10 cellular contexts compared by ENCODE assay signal in the genomic region with DNA sequence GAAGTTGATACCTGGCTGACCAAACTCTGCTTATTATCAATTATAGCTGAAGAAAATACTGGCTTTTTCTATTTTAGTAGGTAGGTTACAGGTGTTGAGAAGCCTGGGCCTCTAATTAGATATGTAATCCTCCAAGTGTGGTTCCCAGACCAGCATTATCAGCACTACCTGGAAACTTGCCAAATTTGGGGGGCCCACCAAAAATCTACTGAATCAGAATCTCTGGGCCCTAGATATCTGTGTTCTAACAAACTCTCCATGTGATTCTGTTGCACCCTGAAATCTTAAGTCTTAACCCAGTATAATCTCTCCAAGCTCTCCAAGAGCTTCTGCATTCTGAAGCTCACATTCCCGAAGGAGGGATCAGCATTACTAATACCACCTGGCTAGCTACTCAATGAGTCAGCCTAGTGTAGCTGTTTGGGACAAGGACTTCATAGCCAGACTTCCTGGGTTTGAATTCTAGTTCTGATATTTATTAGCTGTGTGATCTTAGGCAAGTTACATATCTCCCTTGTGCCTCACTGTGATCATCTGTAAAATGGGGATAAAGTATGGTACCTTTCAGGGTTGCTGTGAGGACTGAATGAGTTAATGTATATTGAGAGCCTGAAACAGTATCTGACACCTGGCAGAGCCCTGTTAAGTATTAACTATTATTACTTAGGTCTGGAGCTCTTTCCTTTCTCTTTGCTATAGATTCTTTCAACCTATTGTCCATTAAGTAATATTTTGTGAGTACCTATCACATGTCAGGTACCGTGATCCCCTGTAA. TPM values are rescaled to one million over a fixed set of nuclear protein-coding genes. Genes with fewer than 3 reads are reported as not detected.
A peak's percentile ranks its signal among the peaks of the same experiment; 100 is the strongest.
DNase-seq lines count a peak whose midpoint lies in the region; ATAC-seq and TF ChIP-seq lines count a peak whose summit lies in the region.
"Had no signal": no experiment of that assay in that cellular context is flagged by ENCODE, and none has a peak within 500 bp of the region (broad histone marks: within the 10 kb centered on the region; RNA-seq: fewer than 3 reads in every experiment).

No MANE protein-coding gene starts in this region.

- H3K9me3 ChIP-seq in MM.1S (replicated peaks; ENCODE audit: insufficient read depth, low read length) (no peaks in the 10 kb centered on the region), fibroblast of lung (ENCODE audit: control insufficient read depth, insufficient read depth, low read depth, low read length) (no peaks in the 10 kb centered on the region)
- H3K9me3 ChIP-seq: testis had no signal

- no peaks in the 10 kb centered on the region for H3K79me2 ChIP-seq in MM.1S (ENCODE audit: low read length)
- no peaks in the 10 kb centered on the region for H3K79me2 ChIP-seq in fibroblast of lung (ENCODE audit: control insufficient read depth, insufficient read depth, low read length)

- ATAC-seq in GM19463 (IDR thresholded peaks at IDR 0.05; ENCODE audit: unreplicated experiment) (peak; percentile 26), HG03571 (IDR thresholded peaks at IDR 0.05; ENCODE audit: unreplicated experiment) (no peak), left lobe of liver (no peak)

- DNase-seq in AG08395 (ENCODE audit: low spot score) (peak; percentile 64), MM.1S (peak; percentile 14), fibroblast of lung (ENCODE audit: low read depth in 2 of 2) (peak; percentile 26 to 88), midbrain (lab: John Stamatoyannopoulos, UW) (no peak), left lobe of liver (ENCODE audit: low spot score) (no peak), head of caudate nucleus (no peak)
- DNase-seq: DND-41, testis had no signal

- H3K4me2 ChIP-seq in MM.1S (ENCODE audit: low read depth, low read length) (peak overlapping the region; percentile 26; the same call in 1 of the 2 replicates), fibroblast of lung (ENCODE audit: extremely low read depth, insufficient read depth, low read length) (no peak overlapping the region)

- H3K9ac ChIP-seq in MM.1S (ENCODE audit: low read length): peak overlapping the region; percentile 37
- no peak overlapping the region for H3K9ac ChIP-seq in fibroblast of lung (ENCODE audit: insufficient read depth, low read length)

- H3K9me2 ChIP-seq in MM.1S (replicated peaks; ENCODE audit: insufficient read depth, low read length): no peaks in the 10 kb centered on the region

- H3F3A ChIP-seq in MM.1S (ENCODE audit: insufficient read depth, low read length): peaks cover 19% of the 10 kb centered on the region

- H3K4me3 ChIP-seq in MM.1S (ENCODE audit: low read length) (no peak overlapping the region), fibroblast of lung (replicated peaks in 1 of 4; ENCODE audit: control extremely low read depth in 1 of 4, insufficient read depth in 1 of 4, low read depth in 3 of 4, low read length in 4 of 4) (no peak overlapping the region)
- H3K4me3 ChIP-seq: testis had no signal

- H3K36me3 ChIP-seq in MM.1S (replicated peaks; ENCODE audit: insufficient read depth, low read length) (no peaks in the 10 kb centered on the region), fibroblast of lung (ENCODE audit: control insufficient read depth, insufficient read depth, low read length) (no peaks in the 10 kb centered on the region)

- no peak overlapping the region for H2AFZ ChIP-seq in MM.1S (ENCODE audit: low read length)
- H2AFZ ChIP-seq in fibroblast of lung (ENCODE audit: low read length): no peak overlapping the region

- intact Hi-C loops in head of caudate nucleus (cut with DNase I): no loop called here

- H3K27ac ChIP-seq in MM.1S (ENCODE audit: low read length) (peak overlapping the region; percentile 93), fibroblast of lung (ENCODE audit: insufficient read depth, low read length) (no peak overlapping the region)
- H3K27ac ChIP-seq: testis had no signal

- peaks cover 51% of the 10 kb centered on the region for H3K4me1 ChIP-seq in MM.1S (ENCODE audit: low read length)
- H3K4me1 ChIP-seq in fibroblast of lung (ENCODE audit: control insufficient read depth, extremely low read depth, insufficient read depth, low read length): no peaks in the 10 kb centered on the region
- H3K4me1 ChIP-seq: testis had no signal

- no peaks in the 10 kb centered on the region for H3K27me3 ChIP-seq in MM.1S (replicated peaks; ENCODE audit: insufficient read depth, low read length)
- no peaks in the 10 kb centered on the region for H3K27me3 ChIP-seq in fibroblast of lung (ENCODE audit: control insufficient read depth, insufficient read depth, low read length)
- H3K27me3 ChIP-seq: testis had no signal

- no peak for TF ChIP-seq CTCF in MM.1S (IDR thresholded peaks at IDR 0.05; ENCODE audit: low read length)
- TF ChIP-seq CTCF in fibroblast of lung (conservative IDR thresholded peaks at IDR 0.05 in 1 of 2, IDR thresholded peaks at IDR 0.05 in 1 of 2; ENCODE audit: low read depth in 1 of 2, low read length in 2 of 2): no peak

- H4K20me1 ChIP-seq in MM.1S (ENCODE audit: insufficient read depth, low read length) (no peaks in the 10 kb centered on the region), fibroblast of lung (ENCODE audit: control insufficient read depth, extremely low read depth, insufficient read depth, low read length) (no peaks in the 10 kb centered on the region)

RNA-seq across cellular contexts. Expression of gene LY75, which starts 12.5 kb away (rescaled TPM):
- total RNA-seq in fibroblast of lung (3.6 and 4.1 TPM in 2 replicates), left lobe of liver (0.68 TPM)
- polyA plus RNA-seq in fibroblast of lung: 0.76 and 1.00 TPM in 2 replicates
- polyA plus RNA-seq in fibroblast of lung (2012): 0.21 and 0.65 TPM in 2 replicates
- polyA minus RNA-seq in fibroblast of lung (ENCODE audit: low replicate concordance): 0.19 TPM in 1 of 2 replicates, not detected in the other

Comparison
In these comparisons a context has a peak if more than half of its experiments do, and no peak if none do; other contexts are left out.
1. DNase-seq: peak in AG08395 (single experiment), MM.1S (single experiment) and fibroblast of lung (2 of 2); none in midbrain (single experiment), left lobe of liver (single experiment) and head of caudate nucleus (0 of 42).